ENCODE assay signal across 8 cellular contexts in the genomic region with DNA sequence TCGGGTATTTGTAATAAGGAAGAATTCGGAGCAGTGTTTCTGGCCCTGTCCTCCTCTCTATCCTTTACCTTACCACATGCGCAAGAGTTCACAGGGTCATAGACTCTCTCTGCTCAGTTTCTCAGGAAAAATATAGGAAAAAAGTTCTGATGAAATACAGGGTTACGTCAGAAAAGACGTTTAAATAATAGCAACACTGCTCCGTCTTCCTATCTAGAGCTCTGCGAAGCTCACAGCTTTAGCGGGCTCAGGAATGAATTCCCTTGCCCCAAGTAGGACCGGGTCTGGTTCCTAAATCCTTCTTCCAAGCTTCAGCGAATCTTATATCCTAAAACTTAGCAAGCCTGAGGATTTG. TPM values are rescaled to one million over a fixed set of nuclear protein-coding genes. Genes with fewer than 3 reads are reported as not detected.
DNase-seq lines count a peak whose midpoint lies in the region; ATAC-seq, FAIRE-seq and TF ChIP-seq lines count a peak whose summit lies in the region.

No MANE protein-coding gene starts in this region.

- H3K9me3 ChIP-seq in GM12878 (replicated peaks; ENCODE audit: control insufficient read depth, insufficient read depth, low read length) (no peaks in the 10 kb centered on the region; the same call in 2 of the 3 replicates), aorta (ENCODE audit: control insufficient read depth, low read length) (no peaks in the 10 kb centered on the region)

- H3K27ac ChIP-seq in GM12878 (ENCODE audit: control insufficient read depth, insufficient read depth) (peak overlapping the region; percentile 99), mesendoderm (ENCODE audit: low read depth, low read length) (no peak overlapping the region), aorta (ENCODE audit: low read depth in 1 of 2, low read length in 2 of 2) (peak overlapping the region; percentile 49 to 74)

- H3K4me2 ChIP-seq in GM12878 (ENCODE audit: control insufficient read depth, insufficient read depth) (peak overlapping the region; percentile 77), mesendoderm (ENCODE audit: low read length) (peak overlapping the region; percentile 37)

- no peak overlapping the region for H2AK5ac ChIP-seq in mesendoderm (ENCODE audit: low read length)

- WGBS in GM12878 (ENCODE audit: insufficient coverage, insufficient replicate concordance, low lambda C conversion rate, missing lambda C conversion rate) = under 1% methylated on average over 10 of the region's 10 CpGs
- no CpG with 5 or more reads among the region's 10 CpGs for WGBS in mesendoderm (ENCODE audit: extremely low coverage, insufficient coverage, low lambda C conversion rate)
- WGBS in aorta, 2 donors = 0% methylated on average over 10 of the region's 10 CpGs

- peaks cover 5% of the 10 kb centered on the region for H3K9me3 Mint-ChIP-seq in stimulated activated naive CD8-positive, alpha-beta T cell treated with anti-CD3 and anti-CD28 coated beads, Interleukin-15, Interleukin-2, amounts not matched to agents 100 ng/mL and 50 ng/mL, for 24 hours

- H3K4me3 ChIP-seq in GM12878 (peak overlapping the region; percentile 91), mesendoderm (ENCODE audit: low read length) (peak overlapping the region; percentile 56), aorta (ENCODE audit: low read length in 2 of 2) (peak overlapping the region; percentile 92 to 99)

- H4K20me1 ChIP-seq in GM12878 (ENCODE audit: control insufficient read depth, insufficient read depth) = no peaks in the 10 kb centered on the region

- TF ChIP-seq CTCF in GM12878 (IDR thresholded peaks at IDR 0.05 in 2 of 3, conservative IDR thresholded peaks at IDR 0.05 in 1 of 3; ENCODE audit: control insufficient read depth in 2 of 3, extremely low read depth in 1 of 3, insufficient read depth in 1 of 3, low read depth in 3 of 3, low read length in 3 of 3) = no peak

- RAD21 ChIA-PET in GM12878 (lab: Charles Lee; ENCODE audit: unreplicated experiment) = interaction anchor here (1.1 to 1.5 kb wide), 7 partner anchors 28 to 747 kb away, joined by 3 to 5 read pairs (median 4); a partner anchor contains a TSS

- H3K56ac ChIP-seq in mesendoderm (ENCODE audit: low read length) = peak overlapping the region; percentile 92

- peak overlapping the region; percentile 99 for H3K4me3 Mint-ChIP-seq in stimulated activated naive CD8-positive, alpha-beta T cell treated with anti-CD3 and anti-CD28 coated beads, Interleukin-15, Interleukin-2, amounts not matched to agents 100 ng/mL and 50 ng/mL, for 24 hours

- CTCF ChIA-PET in GM12878 (lab: Yijun Ruan, JAX) = interaction anchor here (0.6 to 4.2 kb wide), 32 partner anchors 8 to 748 kb away, joined by 3 to 33 read pairs (median 4); a partner anchor contains a TSS

- in situ Hi-C loops in GM12878 (cut with MboI) = loop anchor here (25.0 kb wide), 1 partner anchor 1546 kb away; no protein-coding TSS in a partner anchor

- SMC1A ChIA-PET in GM12878 (lab: Charles Lee; ENCODE audit: uncharacterized antibody, unreplicated experiment) = interaction anchor here (1.0 to 2.7 kb wide), 6 partner anchors 10 to 713 kb away, joined by 3 to 12 read pairs (median 4); no protein-coding TSS in a partner anchor

- DNase-seq in stimulated activated naive CD8-positive, alpha-beta T cell treated with anti-CD3 and anti-CD28 coated beads, Interleukin-15, Interleukin-2, amounts not matched to agents 100 U/mL and 50 U/mL, for 24 hours = no peak
- DNase-seq in GM12878 (ENCODE audit: low read depth, low spot score) = no peak
- no peak for DNase-seq in mesendoderm
- DNase-seq in aorta = no peak
- DNase-seq in NCI-H1105 (lab: John Stamatoyannopoulos, UW) = no peak
- DNase-seq in inferior parietal cortex (ENCODE audit: extremely low spot score) = no peak

- peak overlapping the region; percentile 96 for H3K9ac ChIP-seq in GM12878 (ENCODE audit: control insufficient read depth, insufficient read depth, low read length)
- peak overlapping the region; percentile 64 for H3K9ac ChIP-seq in mesendoderm (ENCODE audit: low read length)

- H3K4me1 ChIP-seq in GM12878 (ENCODE audit: control insufficient read depth, insufficient read depth, low read length) = no peaks in the 10 kb centered on the region
- peaks cover 5% of the 10 kb centered on the region for H3K4me1 ChIP-seq in mesendoderm (ENCODE audit: control insufficient read depth, low read depth, low read length)
- H3K4me1 ChIP-seq in aorta (ENCODE audit: control insufficient read depth in 1 of 2, insufficient read depth in 2 of 2, low read length in 2 of 2) = peaks cover 0 to 3% of the 10 kb centered on the region in 2 donors

- H3K36me3 ChIP-seq in GM12878 (ENCODE audit: control insufficient read depth in 2 of 2, insufficient read depth in 2 of 2, low read length in 1 of 2) (peaks cover 0 to 8% of the 10 kb centered on the region in 2 experiments; a peak in 2 of 4 replicates), mesendoderm (ENCODE audit: control insufficient read depth, insufficient read depth, low read length) (no peaks in the 10 kb centered on the region), aorta (ENCODE audit: control insufficient read depth in 1 of 2, insufficient read depth in 2 of 2, low read length in 1 of 2) (peaks cover 0 to 1% of the 10 kb centered on the region in 2 donors)

- H4K5ac ChIP-seq in mesendoderm (ENCODE audit: low read length) = no peak overlapping the region

- intact Hi-C loops in GM12878 (cut with micrococcal nuclease; ENCODE audit: unreplicated experiment) = loop anchor here (10.0 kb wide), 1 partner anchor 403 kb away; no protein-coding TSS in a partner anchor
- intact Hi-C loops in aorta (cut with DNase I) = no loop called here

- peaks cover 56% of the 10 kb centered on the region for H3K4me1 Mint-ChIP-seq in stimulated activated naive CD8-positive, alpha-beta T cell treated with anti-CD3 and anti-CD28 coated beads, Interleukin-15, Interleukin-2, amounts not matched to agents 100 ng/mL and 50 ng/mL, for 24 hours (ENCODE audit: low read depth)

- TF ChIP-seq EP300 in GM12878 (IDR thresholded peaks at IDR 0.05; ENCODE audit: borderline replicate concordance in 1 of 2, control insufficient read depth in 1 of 2, low read depth in 2 of 2, low read length in 2 of 2) = no peak

- H2AFZ ChIP-seq in GM12878 (ENCODE audit: control insufficient read depth, low read depth, low read length) = peak overlapping the region; percentile 82

- H2BK120ac ChIP-seq in mesendoderm (ENCODE audit: low read depth, low read length) = peak overlapping the region; percentile 12

- no peak overlapping the region for H2BK15ac ChIP-seq in mesendoderm (replicated peaks; ENCODE audit: low read depth)

- H3K27ac Mint-ChIP-seq in stimulated activated naive CD8-positive, alpha-beta T cell treated with anti-CD3 and anti-CD28 coated beads, Interleukin-15, Interleukin-2, amounts not matched to agents 100 ng/mL and 50 ng/mL, for 24 hours = peak overlapping the region; percentile 100

- H3K79me1 ChIP-seq in mesendoderm (ENCODE audit: low read length) = peaks cover under 1% of the 10 kb centered on the region

- no peak overlapping the region for H3K4ac ChIP-seq in mesendoderm (ENCODE audit: low read depth, low read length)

- H3K79me2 ChIP-seq in GM12878 (ENCODE audit: control insufficient read depth, insufficient read depth, low read length) = peaks cover 29% of the 10 kb centered on the region
- peaks cover 21% of the 10 kb centered on the region for H3K79me2 ChIP-seq in mesendoderm (ENCODE audit: control insufficient read depth, insufficient read depth, low read length)

- TF ChIP-seq RAD21 in GM12878 (IDR thresholded peaks at IDR 0.05; ENCODE audit: insufficient read depth, low read depth, low read length) = no peak

- no peak for TF ChIP-seq POLR2A in GM12878 (IDR thresholded peaks at IDR 0.05; ENCODE audit: low read depth, low read length)

- H4K8ac ChIP-seq in mesendoderm (ENCODE audit: low read depth, low read length) = peak overlapping the region; percentile 91

- no peaks in the 10 kb centered on the region for H3K27me3 ChIP-seq in GM12878 (replicated peaks in 1 of 2; ENCODE audit: control insufficient read depth in 2 of 2, insufficient read depth in 2 of 2, low read length in 1 of 2)
- H3K27me3 ChIP-seq in mesendoderm (ENCODE audit: insufficient read depth, low read length, poor library complexity) = no peaks in the 10 kb centered on the region
- H3K27me3 ChIP-seq in aorta (ENCODE audit: control insufficient read depth in 1 of 2, insufficient read depth in 2 of 2, low read length in 1 of 2) = no peaks in the 10 kb centered on the region

- no peak overlapping the region for H3K23ac ChIP-seq in mesendoderm (ENCODE audit: low read length)

- no peaks in the 10 kb centered on the region for H3K27me3 Mint-ChIP-seq in stimulated activated naive CD8-positive, alpha-beta T cell treated with anti-CD3 and anti-CD28 coated beads, Interleukin-15, Interleukin-2, amounts not matched to agents 100 ng/mL and 50 ng/mL, for 24 hours

- H3K18ac ChIP-seq in mesendoderm (ENCODE audit: low read length) = peak overlapping the region; percentile 39

- TSS peak; percentile 63 for BruUV-seq in GM12878 (replicated peaks; lab: Mats Ljungman, UMichigan)

- peaks cover 63% of the 10 kb centered on the region for H3K36me3 Mint-ChIP-seq in stimulated activated naive CD8-positive, alpha-beta T cell treated with anti-CD3 and anti-CD28 coated beads, Interleukin-15, Interleukin-2, amounts not matched to agents 100 ng/mL and 50 ng/mL, for 24 hours (ENCODE audit: low read depth)

- FAIRE-seq in GM12878 (lab: Jason Lieb, UNC) = no peak

- H2BK5ac ChIP-seq in mesendoderm (ENCODE audit: low read length) = no peak overlapping the region

- ATAC-seq in stimulated activated naive CD8-positive, alpha-beta T cell treated with anti-CD3 and anti-CD28 coated beads, Interleukin-15, Interleukin-2, amounts not matched to agents 100 U/mL and 50 U/mL, for 24 hours = no peak
- ATAC-seq in GM12878 = no peak
- no peak for ATAC-seq in aorta (ENCODE audit: low FRiP score)
- ATAC-seq in HG03045 (IDR thresholded peaks at IDR 0.05; ENCODE audit: unreplicated experiment) = no peak

- POLR2A ChIA-PET in GM12878 (lab: Charles Lee) = interaction anchor here (1.6 kb wide), 1 partner anchor 397 kb away, joined by 6 read pairs; no protein-coding TSS in a partner anchor

RNA-seq across cellular contexts. Expression of a gene that starts 0.4 kb away (rescaled TPM):
- 55.1 and 64.1 TPM in 2 replicates for total RNA-seq in GM12878 (2013; cell fraction: nucleolus; rRNA removed)
- total RNA-seq in GM12878 (2014; rRNA removed) (44.3 and 48.8 TPM in 2 replicates), GM12878 (2014; rRNA removed; fragmentation: Illumina TruSeq; extraction: Trizol) (104 and 115 TPM in 2 replicates), GM12878 (2021) (49.1 and 51.1 TPM in 2 replicates), aorta (10 to 100 TPM; 21.0 to 28.3 TPM)
- 30.5 TPM for polyA plus RNA-seq in GM12878 (2011; ENCODE audit: low read depth)
- polyA plus RNA-seq in GM12878 (2011; rRNA removed) (30.4 and 39.1 TPM in 2 replicates), GM12878 (2014; fragmentation: Illumina TruSeq; extraction: Trizol) (128 and 131 TPM in 2 replicates), GM12878 (2014; fragmentation: Nextera tagmentation; extraction: Ambion mirVana) (10 to 100 TPM; 94.7 to 98.6 TPM), GM12878 (2014; rRNA removed) (39.4 and 57.0 TPM in 2 replicates), GM12878 (2016; fragmentation: Nextera tagmentation; extraction: Ambion mirVana) (10 to 100 TPM; 77.3 to 90.7 TPM), aorta (10 to 100 TPM; 35.6 to 46.1 TPM)
- polyA plus RNA-seq in GM12878 (2011; cell fraction: cytosol; rRNA removed) = 13.5 and 15.6 TPM in 2 replicates
- polyA plus RNA-seq in GM12878 (2011; cell fraction: nucleus; rRNA removed) = 15.7 and 19.7 TPM in 2 replicates
- polyA plus RNA-seq in GM12878 (2012) = 57.3 and 68.2 TPM in 2 replicates
- 12.4 and 16.9 TPM in 2 replicates for polyA minus RNA-seq in GM12878 (2011; rRNA and poly(A)+ RNA removed)
- 1.5 and 9.1 TPM in 2 replicates for polyA minus RNA-seq in GM12878 (2011; cell fraction: cytosol; rRNA and poly(A)+ RNA removed)
- 17.0 and 30.0 TPM in 2 replicates for polyA minus RNA-seq in GM12878 (2011; cell fraction: nucleus; rRNA and poly(A)+ RNA removed)
- polyA plus RNA-seq in mesendoderm (2013, experiment 1 of 2) = 176 TPM
- polyA plus RNA-seq in mesendoderm (2013, experiment 2 of 2) = 175 TPM

RNA-seq across cellular contexts. Expression of a gene that starts 0.5 kb away (rescaled TPM):
- 28.1 and 29.7 TPM in 2 replicates for total RNA-seq in GM12878 (2013; cell fraction: nucleolus; rRNA removed)
- 7.5 and 12.6 TPM in 2 replicates for total RNA-seq in GM12878 (2014; rRNA removed)
- 9.9 and 10.0 TPM in 2 replicates for total RNA-seq in GM12878 (2014; rRNA removed; fragmentation: Illumina TruSeq; extraction: Trizol)
- total RNA-seq in GM12878 (2021) = 8.5 and 11.3 TPM in 2 replicates
- 2.9 TPM for polyA plus RNA-seq in GM12878 (2011; ENCODE audit: low read depth)
- polyA plus RNA-seq in GM12878 (2011; rRNA removed) = 11.0 and 20.3 TPM in 2 replicates
- polyA plus RNA-seq in GM12878 (2011; cell fraction: cytosol; rRNA removed) = 2.5 and 5.1 TPM in 2 replicates
- 25.1 and 29.4 TPM in 2 replicates for polyA plus RNA-seq in GM12878 (2011; cell fraction: nucleus; rRNA removed)
- 4.0 and 5.3 TPM in 2 replicates for polyA plus RNA-seq in GM12878 (2012)
- polyA plus RNA-seq in GM12878 (2014; fragmentation: Illumina TruSeq; extraction: Trizol) = 5.6 and 8.4 TPM in 2 replicates
- polyA plus RNA-seq in GM12878 (2014; fragmentation: Nextera tagmentation; extraction: Ambion mirVana) = 1 to 10 TPM; 6.6 to 7.0 TPM
- polyA plus RNA-seq in GM12878 (2014; rRNA removed) = 5.8 and 7.1 TPM in 2 replicates
- 10 to 100 TPM in 1 of 2 experiments, 1 to 10 TPM in 1; 8.4 to 11.2 TPM for polyA plus RNA-seq in GM12878 (2016; fragmentation: Nextera tagmentation; extraction: Ambion mirVana)
- polyA minus RNA-seq in GM12878 (2011; rRNA and poly(A)+ RNA removed) = 8.9 and 16.7 TPM in 2 replicates
- 4.8 and 6.5 TPM in 2 replicates for polyA minus RNA-seq in GM12878 (2011; cell fraction: cytosol; rRNA and poly(A)+ RNA removed)
- polyA minus RNA-seq in GM12878 (2011; cell fraction: nucleus; rRNA and poly(A)+ RNA removed) = 31.6 and 56.0 TPM in 2 replicates
- polyA plus RNA-seq in mesendoderm (2013, experiment 1 of 2) = 11.4 TPM
- 12.3 TPM for polyA plus RNA-seq in mesendoderm (2013, experiment 2 of 2)
- 10 to 100 TPM; 14.0 to 22.2 TPM for total RNA-seq in aorta
- polyA plus RNA-seq in aorta = 1 to 10 TPM; 4.4 to 4.5 TPM
